19 cellular contexts compared by ENCODE assay signal in genomic region chr3:51679777-51680176, GRCh38. TPM values are rescaled to one million over a fixed set of nuclear protein-coding genes. Genes with fewer than 3 reads are reported as not detected.
DNase-seq lines count a peak whose midpoint lies in the region; ATAC-seq, FAIRE-seq and TF ChIP-seq lines count a peak whose summit lies in the region.
"Had no signal": no experiment of that assay in that cellular context is flagged by ENCODE, and none has a peak within 500 bp of the region (broad histone marks: within the 10 kb centered on the region; RNA-seq: fewer than 3 reads in every experiment).

No MANE protein-coding gene starts in this region.

- peak overlapping the region; percentile 82 for H3K27ac Mint-ChIP-seq in activated naive CD4-positive, alpha-beta T cell treated with anti-CD3 and anti-CD28 coated beads, Interleukin-2, amount 10 ng/mL, durations not matched to agents 7 days and 5 days
- no peak overlapping the region for H3K27ac Mint-ChIP-seq in chondrocyte (ENCODE audit: unreplicated experiment)
- H3K27ac Mint-ChIP-seq in stimulated activated memory B cell treated with anti-CD40 and anti-IgM and Interleukin-4, amounts not matched to agents 10 μg/mL and 1 μg/mL and 100 μg/mL, for 72 hours, result peak overlapping the region; percentile 60

- ATAC-seq in stimulated activated memory B cell treated with anti-CD40 and anti-IgM and Interleukin-4, amounts not matched to agents 10 μg/mL and 1 μg/mL and 100 μg/mL, for 72 hours, result no peak
- no peak for ATAC-seq in body of pancreas
- ATAC-seq: heart left ventricle, HepG2, SK-N-SH treated with all-trans-retinoic acid at 6 μM for 48 hours had no signal

- intact Hi-C loops in kidney (cut with DNase I) (no loop called here), body of pancreas (cut with DNase I) (loop anchor here (5.0 to 10.0 kb wide), 2 partner anchors 172 to 285 kb away; partner anchors contain the start of gene RBM15B)

- no peaks in the 10 kb centered on the region for H3F3A ChIP-seq in Loucy (ENCODE audit: low read depth)

- H3K9ac ChIP-seq in Loucy (ENCODE audit: low read depth, low read length, poor library complexity, severe bottlenecking), result peak overlapping the region; percentile 12
- no peak overlapping the region for H3K9ac ChIP-seq in kidney (ENCODE audit: low read length in 2 of 2)

- H3K4me2 ChIP-seq in Loucy (ENCODE audit: low read depth, low read length, poor library complexity, severe bottlenecking), result peak overlapping the region; percentile 89

- no peak for TF ChIP-seq CTCF in Loucy (conservative IDR thresholded peaks at IDR 0.05; ENCODE audit: low read length)
- no peak for TF ChIP-seq CTCF in chondrocyte (IDR thresholded peaks at IDR 0.05)
- TF ChIP-seq CTCF in kidney (IDR thresholded peaks at IDR 0.05; ENCODE audit: borderline replicate concordance, extremely low read depth, insufficient read depth), result no peak
- TF ChIP-seq CTCF in body of pancreas (IDR thresholded peaks at IDR 0.05), result no peak

- H3K4me3 Mint-ChIP-seq in activated naive CD4-positive, alpha-beta T cell treated with anti-CD3 and anti-CD28 coated beads, Interleukin-2, amount 10 ng/mL, durations not matched to agents 7 days and 5 days, result no peak overlapping the region
- H3K4me3 Mint-ChIP-seq in chondrocyte (ENCODE audit: unreplicated experiment), result no peak overlapping the region
- H3K4me3 Mint-ChIP-seq in stimulated activated memory B cell treated with anti-CD40 and anti-IgM and Interleukin-4, amounts not matched to agents 10 μg/mL and 1 μg/mL and 100 μg/mL, for 72 hours, result no peak overlapping the region

- H3K9me3 ChIP-seq in Loucy (ENCODE audit: insufficient read depth, low read depth, low read length), result no peaks in the 10 kb centered on the region
- H3K9me3 ChIP-seq in kidney (ENCODE audit: control insufficient read depth in 1 of 2, low read length in 2 of 2), result no peaks in the 10 kb centered on the region
- H3K9me3 ChIP-seq in body of pancreas, result no peaks in the 10 kb centered on the region
- H3K9me3 ChIP-seq: Caco-2, heart left ventricle, MG63, Peyer's patch, uterus had no signal

- TF ChIP-seq POLR2A in body of pancreas (IDR thresholded peaks at IDR 0.05), result no peak

- H3K79me2 ChIP-seq in Loucy (ENCODE audit: insufficient read depth, low read length), result peaks cover 82% of the 10 kb centered on the region

- no peaks in the 10 kb centered on the region for H3K27me3 ChIP-seq in Loucy (ENCODE audit: insufficient read depth, low read length, poor library complexity, severe bottlenecking)
- H3K27me3 ChIP-seq in body of pancreas, result no peaks in the 10 kb centered on the region
- H3K27me3 ChIP-seq: cardiac muscle cell, heart left ventricle, MG63, Peyer's patch, uterus had no signal

- peaks cover 6% of the 10 kb centered on the region; the same call in 1 of the 2 replicates for H3K36me3 ChIP-seq in Loucy (ENCODE audit: insufficient read depth, low read length)
- H3K36me3 ChIP-seq in kidney (ENCODE audit: control insufficient read depth in 1 of 2, insufficient read depth in 2 of 2, low read length in 2 of 2), result peaks cover 20 to 38% of the 10 kb centered on the region in 2 donors
- H3K36me3 ChIP-seq in body of pancreas (replicated peaks in 1 of 2; ENCODE audit: insufficient read depth in 1 of 2, low read depth in 2 of 2), result peaks cover 0 to 3% of the 10 kb centered on the region in 2 donors
- H3K36me3 ChIP-seq: uterus had no signal

- H3K9me2 ChIP-seq in Loucy (replicated peaks; ENCODE audit: low read depth, low read length), result no peaks in the 10 kb centered on the region

- H3K36me3 Mint-ChIP-seq in activated naive CD4-positive, alpha-beta T cell treated with anti-CD3 and anti-CD28 coated beads, Interleukin-2, amount 10 ng/mL, durations not matched to agents 7 days and 5 days, result peaks cover 64% of the 10 kb centered on the region
- H3K36me3 Mint-ChIP-seq in chondrocyte (ENCODE audit: low read depth), result peaks cover 7% of the 10 kb centered on the region
- peaks cover 38% of the 10 kb centered on the region for H3K36me3 Mint-ChIP-seq in stimulated activated memory B cell treated with anti-CD40 and anti-IgM and Interleukin-4, amounts not matched to agents 10 μg/mL and 1 μg/mL and 100 μg/mL, for 72 hours

- peaks cover 69% of the 10 kb centered on the region for H3K4me1 ChIP-seq in Loucy (ENCODE audit: insufficient read depth, low read length, poor library complexity, severe bottlenecking)
- peaks cover 5 to 48% of the 10 kb centered on the region in 2 donors for H3K4me1 ChIP-seq in kidney (ENCODE audit: control insufficient read depth in 1 of 2, insufficient read depth in 1 of 2, low read depth in 1 of 2, low read length in 2 of 2)
- H3K4me1 ChIP-seq in body of pancreas, result no peaks in the 10 kb centered on the region
- H3K4me1 ChIP-seq: Caco-2, uterus had no signal

- no peaks in the 10 kb centered on the region for H3K27me3 Mint-ChIP-seq in activated naive CD4-positive, alpha-beta T cell treated with anti-CD3 and anti-CD28 coated beads, Interleukin-2, amount 10 ng/mL, durations not matched to agents 7 days and 5 days
- no peaks in the 10 kb centered on the region for H3K27me3 Mint-ChIP-seq in chondrocyte (ENCODE audit: low read depth)
- H3K27me3 Mint-ChIP-seq in stimulated activated memory B cell treated with anti-CD40 and anti-IgM and Interleukin-4, amounts not matched to agents 10 μg/mL and 1 μg/mL and 100 μg/mL, for 72 hours, result no peaks in the 10 kb centered on the region

- peaks cover 3% of the 10 kb centered on the region for H4K20me1 ChIP-seq in Loucy (ENCODE audit: insufficient read depth, low read length, poor library complexity, severe bottlenecking)

- no peak for FAIRE-seq in kidney (lab: Jason Lieb, UNC)
- FAIRE-seq: HepG2 had no signal

- CTCF ChIA-PET in activated naive CD4-positive, alpha-beta T cell treated with anti-CD3 and anti-CD28 coated beads, Interleukin-2, amount 10 ng/mL, durations not matched to agents 7 days and 5 days (lab: Charles Lee), result interaction anchor here (3.9 to 6.1 kb wide), 4 partner anchors 8 to 290 kb away, joined by 40 to 123 read pairs (median 91); partner anchors contain the start of genes DCAF1, RBM15B and TEX264

- WGBS in body of pancreas, 2 donors, result 76 to 83% methylated on average over 7 of the region's 7 CpGs

- no peak for DNase-seq in activated naive CD4-positive, alpha-beta T cell treated with anti-CD3 and anti-CD28 coated beads, Interleukin-2, amount 10 ng/mL, durations not matched to agents 7 days and 5 days
- DNase-seq in activated naive CD4-positive, alpha-beta T cell (lab: John Stamatoyannopoulos, UW), result no peak
- peak; percentile 47 for DNase-seq in chondrocyte (ENCODE audit: low spot score)
- no peak for DNase-seq in kidney
- no peak for DNase-seq in NCI-H82 treated with DMSO at 0.1 percent for 48 hours (lab: John Stamatoyannopoulos, UW; ENCODE audit: unreplicated experiment)
- no peak for DNase-seq in body of pancreas
- DNase-seq: Caco-2, mammary epithelial cell, MG63, NCI-H146, Peyer's patch, uterus had no signal

- no peak overlapping the region for H3K27ac ChIP-seq in kidney (ENCODE audit: low read depth in 2 of 2, low read length in 2 of 2)
- no peak overlapping the region for H3K27ac ChIP-seq in body of pancreas
- H3K27ac ChIP-seq: uterus had no signal

- H3K4me3 ChIP-seq in Loucy (ENCODE audit: low read length, poor library complexity, severe bottlenecking), result no peak overlapping the region
- no peak overlapping the region for H3K4me3 ChIP-seq in kidney (ENCODE audit: low read length in 2 of 2)
- no peak overlapping the region for H3K4me3 ChIP-seq in body of pancreas
- H3K4me3 ChIP-seq: cardiac muscle cell, heart left ventricle, MG63, Peyer's patch, uterus had no signal

- H3K4me1 Mint-ChIP-seq in activated naive CD4-positive, alpha-beta T cell treated with anti-CD3 and anti-CD28 coated beads, Interleukin-2, amount 10 ng/mL, durations not matched to agents 7 days and 5 days, result peaks cover 98% of the 10 kb centered on the region
- peaks cover 25% of the 10 kb centered on the region for H3K4me1 Mint-ChIP-seq in chondrocyte (ENCODE audit: low read depth)
- peaks cover 73% of the 10 kb centered on the region for H3K4me1 Mint-ChIP-seq in stimulated activated memory B cell treated with anti-CD40 and anti-IgM and Interleukin-4, amounts not matched to agents 10 μg/mL and 1 μg/mL and 100 μg/mL, for 72 hours

- H2AFZ ChIP-seq in Loucy (ENCODE audit: low read length), result no peak overlapping the region

- H3K9me3 Mint-ChIP-seq in activated naive CD4-positive, alpha-beta T cell treated with anti-CD3 and anti-CD28 coated beads, Interleukin-2, amount 10 ng/mL, durations not matched to agents 7 days and 5 days, result no peaks in the 10 kb centered on the region
- no peaks in the 10 kb centered on the region for H3K9me3 Mint-ChIP-seq in chondrocyte (ENCODE audit: low read depth)
- no peaks in the 10 kb centered on the region for H3K9me3 Mint-ChIP-seq in stimulated activated memory B cell treated with anti-CD40 and anti-IgM and Interleukin-4, amounts not matched to agents 10 μg/mL and 1 μg/mL and 100 μg/mL, for 72 hours

RNA-seq across cellular contexts. Expression of gene TEX264, which starts 8.7 kb away (rescaled TPM):
- total RNA-seq in chondrocyte (43.0 to 45.0 TPM (median 45.0 TPM) in 3 replicates), kidney (68.0 TPM), body of pancreas (10 to 100 TPM; 41.2 to 44.1 TPM)
- polyA plus RNA-seq in kidney (ENCODE audit: insufficient read depth, low read depth, low replicate concordance), result 208 TPM

RNA-seq across cellular contexts. Expression of gene GRM2, which starts 27.1 kb away (rescaled TPM):
- total RNA-seq in chondrocyte, result 0.10 TPM in 2 of 3 replicates, not detected in the other
- total RNA-seq in kidney, result 0.57 TPM
- not detected for polyA plus RNA-seq in kidney (ENCODE audit: insufficient read depth, low read depth, low replicate concordance)
- under 1 TPM; 0.26 to 0.99 TPM for total RNA-seq in body of pancreas
- polyA plus RNA-seq: AG04450, cardiac muscle cell had no signal
